ENCODE assay signal across 1 cellular context in genomic region chr18:63192171-63192884, GRCh38.
TF ChIP-seq lines count a peak whose summit lies in the region.

No MANE protein-coding gene starts in this region.

TF ChIP-seq in GM23338, 12 proteins besides CTCF, POLR2A, EP300 and RAD21 (continued from another document):
- TF ChIP-seq ZNF462 (CRISPR knock-in tag; IDR thresholded peaks at IDR 0.05): no peak
- TF ChIP-seq ZNF114 (CRISPR knock-in tag; IDR thresholded peaks at IDR 0.05): no peak
- no peak for TF ChIP-seq STAT1 (IDR thresholded peaks at IDR 0.05; ENCODE audit: unreplicated experiment)
- no peak for TF ChIP-seq ZNF331 (CRISPR knock-in tag; IDR thresholded peaks at IDR 0.05; ENCODE audit: low read depth)
- no peak for TF ChIP-seq EZH2 (IDR thresholded peaks at IDR 0.05; ENCODE audit: low read depth, unreplicated experiment)
- TF ChIP-seq JUNB (IDR thresholded peaks at IDR 0.05; ENCODE audit: unreplicated experiment): no peak
- TF ChIP-seq NANOG (IDR thresholded peaks at IDR 0.05; ENCODE audit: borderline replicate concordance): no peak
